29 cellular contexts compared by ENCODE assay signal in genomic region chr5:55140908-55141665, GRCh38. TPM values are rescaled to one million over a fixed set of nuclear protein-coding genes. Genes with fewer than 3 reads are reported as not detected.
A peak's percentile ranks its signal among the peaks of the same experiment; 100 is the strongest.
DNase-seq lines count a peak whose midpoint lies in the region; ATAC-seq and TF ChIP-seq lines count a peak whose summit lies in the region.
"Had no signal": no experiment of that assay in that cellular context is flagged by ENCODE, and none has a peak within 500 bp of the region (broad histone marks: within the 10 kb centered on the region; RNA-seq: fewer than 3 reads in every experiment).

No MANE protein-coding gene starts in this region.

- no peak overlapping the region for H3K4me3 Mint-ChIP-seq in T-helper 1 cell treated with Interleukin-12 subunit alpha and Interleukin-12 subunit beta and Interleukin-4 antibody, amounts not matched to agents 30 μg/mL and 1 μg/mL, for 36 hours
- H3K4me3 Mint-ChIP-seq in activated CD8-positive, alpha-beta T cell treated with anti-CD3 and anti-CD28 coated beads, Interleukin-2, amount 10 ng/mL, durations not matched to agents 7 days and 5 days, result no peak overlapping the region
- H3K4me3 Mint-ChIP-seq in stimulated activated effector memory CD8-positive, alpha-beta T cell treated with anti-CD3 and anti-CD28 coated beads, Interleukin-12 subunit alpha, Interleukin-12 subunit beta, amount 100 ng/mL, for 72 hours, result peak overlapping the region; percentile 26
- H3K4me3 Mint-ChIP-seq: activated CD4-positive, alpha-beta T cell treated with anti-CD3 and anti-CD28 coated beads, Interleukin-2, amount 10 ng/mL, durations not matched to agents 7 days and 5 days; H9 had no signal

- H3K36me3 ChIP-seq in prostate gland, result no peaks in the 10 kb centered on the region
- H3K36me3 ChIP-seq in GM23248 (ENCODE audit: low read depth), result no peaks in the 10 kb centered on the region
- H3K36me3 ChIP-seq: heart right ventricle, sigmoid colon, upper lobe of left lung had no signal

- intact Hi-C loops in prostate gland (cut with DNase I), result no loop called here

- WGBS in prostate gland, result 72% methylated on average over 9 of the region's 9 CpGs
- WGBS in GM23248 (ENCODE audit: low coverage in 1 of 2, low lambda C conversion rate in 2 of 2, missing lambda C conversion rate in 2 of 2), 2 experiments, result 68 to 71% methylated on average over 9 of the region's 9 CpGs

- no peaks in the 10 kb centered on the region for H3K79me2 ChIP-seq in GM23248 (ENCODE audit: insufficient read depth)

- peaks cover 20% of the 10 kb centered on the region for H3K36me3 Mint-ChIP-seq in T-helper 1 cell treated with Interleukin-12 subunit alpha and Interleukin-12 subunit beta and Interleukin-4 antibody, amounts not matched to agents 30 μg/mL and 1 μg/mL, for 36 hours (ENCODE audit: low read depth)
- H3K36me3 Mint-ChIP-seq in activated CD8-positive, alpha-beta T cell treated with anti-CD3 and anti-CD28 coated beads, Interleukin-2, amount 10 ng/mL, durations not matched to agents 7 days and 5 days (ENCODE audit: low read depth), result peaks cover 11% of the 10 kb centered on the region
- no peaks in the 10 kb centered on the region for H3K36me3 Mint-ChIP-seq in stimulated activated effector memory CD8-positive, alpha-beta T cell treated with anti-CD3 and anti-CD28 coated beads, Interleukin-12 subunit alpha, Interleukin-12 subunit beta, amount 100 ng/mL, for 72 hours

- TF ChIP-seq CTCF in prostate gland (IDR thresholded peaks at IDR 0.05), result no peak

- H3K4me2 ChIP-seq in GM23248 (ENCODE audit: unreplicated experiment), result no peak overlapping the region

- no peaks in the 10 kb centered on the region for H3K4me1 ChIP-seq in prostate gland (replicated peaks)
- no peaks in the 10 kb centered on the region for H3K4me1 ChIP-seq in GM23248 (ENCODE audit: insufficient read depth)
- H3K4me1 ChIP-seq: Caco-2, foreskin keratinocyte, heart right ventricle, sigmoid colon, upper lobe of left lung had no signal

- CTCF ChIA-PET in activated CD8-positive, alpha-beta T cell treated with anti-CD3 and anti-CD28 coated beads, Interleukin-2, amount 10 ng/mL, durations not matched to agents 7 days and 5 days (lab: Charles Lee), result interaction anchor here (1.4 to 7.0 kb wide), 5 partner anchors 19 to 237 kb away, joined by 6 to 64 read pairs (median 19); partner anchors contain the start of genes GPX8 and GZMA

- DNase-seq in T-helper 1 cell, result no peak
- DNase-seq in ELF-1 (ENCODE audit: low read depth, low spot score), result peak; percentile 24
- DNase-seq in activated CD8-positive, alpha-beta T cell treated with anti-CD3 and anti-CD28 coated beads, Interleukin-2, amount 10 ng/mL, durations not matched to agents 7 days and 5 days, result no peak
- DNase-seq in stimulated activated effector memory CD8-positive, alpha-beta T cell treated with anti-CD3 and anti-CD28 coated beads, Interleukin-12 subunit alpha, Interleukin-12 subunit beta, amount 100 ng/mL, for 72 hours (ENCODE audit: low spot score in 2 of 2), result no peak
- DNase-seq in prostate gland (ENCODE audit: low spot score), result no peak
- DNase-seq in GM23248, result no peak
- DNase-seq: activated gamma-delta T cell treated with Interleukin-2 at 50 U/mL for 16 hours; Caco-2; effector CD8-positive, alpha-beta T cell; foreskin keratinocyte; H9; heart right ventricle; NCI-H2029; NCI-H524; sigmoid colon; substantia nigra; upper lobe of left lung had no signal

- H4K20me1 ChIP-seq in GM23248 (ENCODE audit: insufficient read depth), result no peaks in the 10 kb centered on the region

- no peak overlapping the region for H3K27ac ChIP-seq in prostate gland
- H3K27ac ChIP-seq in GM23248, result no peak overlapping the region
- H3K27ac ChIP-seq: foreskin keratinocyte, heart right ventricle, HL-60, RWPE1, sigmoid colon, SK-N-MC, upper lobe of left lung had no signal

- peak overlapping the region; percentile 34 for H3K27ac Mint-ChIP-seq in T-helper 1 cell treated with Interleukin-12 subunit alpha and Interleukin-12 subunit beta and Interleukin-4 antibody, amounts not matched to agents 30 μg/mL and 1 μg/mL, for 36 hours
- peak overlapping the region; percentile 60 for H3K27ac Mint-ChIP-seq in activated CD8-positive, alpha-beta T cell treated with anti-CD3 and anti-CD28 coated beads, Interleukin-2, amount 10 ng/mL, durations not matched to agents 7 days and 5 days
- peak overlapping the region; percentile 69 for H3K27ac Mint-ChIP-seq in stimulated activated effector memory CD8-positive, alpha-beta T cell treated with anti-CD3 and anti-CD28 coated beads, Interleukin-12 subunit alpha, Interleukin-12 subunit beta, amount 100 ng/mL, for 72 hours
- H3K27ac Mint-ChIP-seq: H9 had no signal

- no peaks in the 10 kb centered on the region for H3F3A ChIP-seq in GM23248 (ENCODE audit: insufficient read depth)

- H3K9me2 ChIP-seq in GM23248 (ENCODE audit: insufficient read depth), result no peaks in the 10 kb centered on the region

- H3K9me3 Mint-ChIP-seq in T-helper 1 cell treated with Interleukin-12 subunit alpha and Interleukin-12 subunit beta and Interleukin-4 antibody, amounts not matched to agents 30 μg/mL and 1 μg/mL, for 36 hours, result no peaks in the 10 kb centered on the region
- no peaks in the 10 kb centered on the region for H3K9me3 Mint-ChIP-seq in activated CD8-positive, alpha-beta T cell treated with anti-CD3 and anti-CD28 coated beads, Interleukin-2, amount 10 ng/mL, durations not matched to agents 7 days and 5 days (ENCODE audit: insufficient read depth)
- H3K9me3 Mint-ChIP-seq in stimulated activated effector memory CD8-positive, alpha-beta T cell treated with anti-CD3 and anti-CD28 coated beads, Interleukin-12 subunit alpha, Interleukin-12 subunit beta, amount 100 ng/mL, for 72 hours, result no peaks in the 10 kb centered on the region
- H3K9me3 Mint-ChIP-seq: H9 had no signal

- no peaks in the 10 kb centered on the region for H3K27me3 ChIP-seq in prostate gland (replicated peaks; ENCODE audit: insufficient read depth)
- no peaks in the 10 kb centered on the region for H3K27me3 ChIP-seq in GM23248 (replicated peaks; ENCODE audit: insufficient read depth)
- H3K27me3 ChIP-seq: sigmoid colon, upper lobe of left lung had no signal

- no peak overlapping the region for H3K9ac ChIP-seq in GM23248

- in situ Hi-C loops in GM23248 (cut with MboI), result loop anchor here (10.0 kb wide), 1 partner anchor 196 kb away; no protein-coding TSS in a partner anchor

- peaks cover 26% of the 10 kb centered on the region for H3K27me3 Mint-ChIP-seq in T-helper 1 cell treated with Interleukin-12 subunit alpha and Interleukin-12 subunit beta and Interleukin-4 antibody, amounts not matched to agents 30 μg/mL and 1 μg/mL, for 36 hours (ENCODE audit: low read depth)
- H3K27me3 Mint-ChIP-seq in activated CD8-positive, alpha-beta T cell treated with anti-CD3 and anti-CD28 coated beads, Interleukin-2, amount 10 ng/mL, durations not matched to agents 7 days and 5 days (ENCODE audit: low read depth), result peaks cover 9% of the 10 kb centered on the region

- H3K4me1 Mint-ChIP-seq in T-helper 1 cell treated with Interleukin-12 subunit alpha and Interleukin-12 subunit beta and Interleukin-4 antibody, amounts not matched to agents 30 μg/mL and 1 μg/mL, for 36 hours (ENCODE audit: low read depth), result peaks cover 37% of the 10 kb centered on the region
- peaks cover 63% of the 10 kb centered on the region for H3K4me1 Mint-ChIP-seq in activated CD8-positive, alpha-beta T cell treated with anti-CD3 and anti-CD28 coated beads, Interleukin-2, amount 10 ng/mL, durations not matched to agents 7 days and 5 days (ENCODE audit: low read depth)
- peaks cover 28% of the 10 kb centered on the region for H3K4me1 Mint-ChIP-seq in stimulated activated effector memory CD8-positive, alpha-beta T cell treated with anti-CD3 and anti-CD28 coated beads, Interleukin-12 subunit alpha, Interleukin-12 subunit beta, amount 100 ng/mL, for 72 hours
- H3K4me1 Mint-ChIP-seq: H9 had no signal

- H2AFZ ChIP-seq in GM23248, result no peak overlapping the region

- H3K4me3 ChIP-seq in prostate gland, result no peak overlapping the region
- H3K4me3 ChIP-seq in GM23248, result no peak overlapping the region
- H3K4me3 ChIP-seq: heart right ventricle, sigmoid colon, SK-N-MC, upper lobe of left lung had no signal

- no peaks in the 10 kb centered on the region for H3K9me3 ChIP-seq in prostate gland
- no peaks in the 10 kb centered on the region for H3K9me3 ChIP-seq in GM23248 (ENCODE audit: low read depth)
- H3K9me3 ChIP-seq: Caco-2, heart right ventricle, sigmoid colon, upper lobe of left lung had no signal

- TF ChIP-seq POLR2A in prostate gland (IDR thresholded peaks at IDR 0.05), result no peak

- POLR2A ChIA-PET in activated CD8-positive, alpha-beta T cell treated with anti-CD3 and anti-CD28 coated beads, Interleukin-2, amount 10 ng/mL, durations not matched to agents 7 days and 5 days (lab: Charles Lee), result interaction anchor here (1.2 kb wide), 1 partner anchor 37 kb away, joined by 4 read pairs; no protein-coding TSS in a partner anchor

- ATAC-seq in activated CD8-positive, alpha-beta T cell treated with anti-CD3 and anti-CD28 coated beads, Interleukin-2, amount 10 ng/mL, durations not matched to agents 7 days and 5 days, result no peak
- peak; percentile 31 for ATAC-seq in stimulated activated effector memory CD8-positive, alpha-beta T cell treated with anti-CD3 and anti-CD28 coated beads, Interleukin-12 subunit alpha, Interleukin-12 subunit beta, amount 100 ng/mL, for 72 hours
- no peak for ATAC-seq in HG02973 (IDR thresholded peaks at IDR 0.05; ENCODE audit: unreplicated experiment)
- ATAC-seq: foreskin keratinocyte, heart right ventricle had no signal

RNA-seq across cellular contexts. Expression of gene GPX8, which starts 18.9 kb away (rescaled TPM):
- total RNA-seq in activated CD8-positive, alpha-beta T cell treated with anti-CD3 and anti-CD28 coated beads, Interleukin-2, amount 10 ng/mL, durations not matched to agents 7 days and 5 days, result not detected
- total RNA-seq in prostate gland, result 10 to 100 TPM in 1 of 2 donors, 1 to 10 TPM in 1; 8.4 to 16.0 TPM
- total RNA-seq in GM23248 (2014; rRNA removed; shearing (Covaris generic)), result 233 and 241 TPM in 2 replicates
- 235 and 237 TPM in 2 replicates for polyA plus RNA-seq in GM23248 (2016; fragmentation: Nextera tagmentation; extraction: Ambion mirVana)
- total RNA-seq: activated CD4-positive, alpha-beta T cell treated with anti-CD3 and anti-CD28 coated beads, Interleukin-2, amount 10 ng/mL, durations not matched to agents 7 days and 5 days; T-helper 2 cell treated with Interferon-gamma antibody and Interleukin-4, amounts not matched to agents 100 ng/mL and 5 ng/mL, for 36 hours had no signal

RNA-seq across cellular contexts. Expression of gene CDC20B, which starts 31.9 kb away (rescaled TPM):
- total RNA-seq in activated CD8-positive, alpha-beta T cell treated with anti-CD3 and anti-CD28 coated beads, Interleukin-2, amount 10 ng/mL, durations not matched to agents 7 days and 5 days, result under 1 TPM; 0.13 to 0.16 TPM
- 1 to 10 TPM in 1 of 2 donors, not detected in 1; 1.1 TPM for total RNA-seq in prostate gland
- not detected in 2 replicates for total RNA-seq in GM23248 (2014; rRNA removed; shearing (Covaris generic))
- polyA plus RNA-seq in GM23248 (2016; fragmentation: Nextera tagmentation; extraction: Ambion mirVana), result 0.20 TPM in 1 of 2 replicates, not detected in the other
- total RNA-seq: Caco-2, epithelial cell of proximal tubule, foreskin keratinocyte, heart right ventricle, LHCN-M2, posterior vena cava, sigmoid colon had no signal
- polyA plus RNA-seq: BJ, foreskin keratinocyte, heart right ventricle, sigmoid colon had no signal

RNA-seq across cellular contexts. Expression of gene GZMA, which starts 38.6 kb away (rescaled TPM):
- 100 to 1,000 TPM; 356 to 365 TPM for total RNA-seq in activated CD8-positive, alpha-beta T cell treated with anti-CD3 and anti-CD28 coated beads, Interleukin-2, amount 10 ng/mL, durations not matched to agents 7 days and 5 days
- total RNA-seq in prostate gland, result under 1 TPM in 1 of 2 donors, not detected in 1; 0.36 TPM
- total RNA-seq in GM23248 (2014; rRNA removed; shearing (Covaris generic)), result not detected in 2 replicates
- not detected in 2 replicates for polyA plus RNA-seq in GM23248 (2016; fragmentation: Nextera tagmentation; extraction: Ambion mirVana)
- total RNA-seq: Caco-2, epithelial cell of proximal tubule, foreskin keratinocyte, H9, LHCN-M2, lung microvascular endothelial cell had no signal
- polyA plus RNA-seq: BJ, foreskin keratinocyte had no signal

Comparison
In these comparisons a context has a peak if more than half of its experiments do, and no peak if none do; other contexts are left out.
1. RNA of gene GPX8, which starts 18.9 kb away (total RNA-seq): 233 to 241 TPM in GM23248; 8.4 to 16.0 TPM in prostate gland and not detected in activated CD8-positive, alpha-beta T cell treated with anti-CD3 and anti-CD28 coated beads, Interleukin-2, amount 10 ng/mL, durations not matched to agents 7 days and 5 days; every median in the first group is over 10 times any median in the second.
2. RNA of gene GZMA, which starts 38.6 kb away (total RNA-seq): 356 to 365 TPM in activated CD8-positive, alpha-beta T cell treated with anti-CD3 and anti-CD28 coated beads, Interleukin-2, amount 10 ng/mL, durations not matched to agents 7 days and 5 days; 0.36 TPM in prostate gland and not detected in GM23248; every median in the first group is over 100 times any median in the second.
3. Peak in every context shown above with its lines, with median percentiles within 50 percentile points of each other: H3K27ac Mint-ChIP-seq.